Comparison of ENCODE assay signal across 20 cellular contexts in the genomic region with DNA sequence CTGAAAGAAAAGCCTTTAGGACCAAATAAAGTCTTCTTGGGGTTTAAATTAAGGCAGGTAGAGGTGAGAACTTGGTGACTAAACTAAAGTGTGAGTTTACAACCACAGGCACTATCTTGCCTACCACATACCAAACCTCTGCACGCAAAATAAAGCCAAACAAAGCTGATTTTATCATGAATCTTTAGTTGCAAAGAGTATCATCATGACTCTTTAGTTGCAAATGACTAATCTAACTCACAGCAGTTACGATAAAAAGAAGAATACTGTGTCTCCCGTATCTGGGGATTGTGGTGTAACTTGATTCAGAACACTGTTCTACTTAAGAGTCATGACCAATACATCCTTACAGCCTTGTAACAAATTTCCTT. TPM values are rescaled to one million over a fixed set of nuclear protein-coding genes. Genes with fewer than 3 reads are reported as not detected.
DNase-seq lines count a peak whose midpoint lies in the region; ATAC-seq, FAIRE-seq and TF ChIP-seq lines count a peak whose summit lies in the region.
"Had no signal": no experiment of that assay in that cellular context is flagged by ENCODE, and none has a peak within 500 bp of the region (broad histone marks: within the 10 kb centered on the region; RNA-seq: fewer than 3 reads in every experiment).

No MANE protein-coding gene starts in this region.

- intact Hi-C loops in PC-3 (cut with micrococcal nuclease) (loop anchor here (5.0 kb wide), 1 partner anchor 36 kb away; no protein-coding TSS in a partner anchor), GM12878 (cut with micrococcal nuclease; ENCODE audit: unreplicated experiment) (no loop called here)

- no peak overlapping the region for H2AK5ac ChIP-seq in neuronal stem cell (ENCODE audit: low read depth, low read length)

- no peak overlapping the region for H4K8ac ChIP-seq in neuronal stem cell (ENCODE audit: low read depth, low read length)

- peak overlapping the region; percentile 79 for H3K27ac ChIP-seq in PC-3 (ENCODE audit: low read length)
- no peak overlapping the region for H3K27ac ChIP-seq in GM12878 (ENCODE audit: control insufficient read depth, insufficient read depth)
- H3K27ac ChIP-seq in neuronal stem cell (replicated peaks; ENCODE audit: low read length): no peak overlapping the region
- H3K27ac ChIP-seq in GM23248: no peak overlapping the region
- H3K27ac ChIP-seq: pancreas, uterus had no signal

- POLR2A ChIA-PET in PC-3 (lab: Charles Lee; ENCODE audit: unreplicated experiment) (interaction anchor here (1.0 kb wide), 1 partner anchor 11 kb away, joined by 4 read pairs; no protein-coding TSS in a partner anchor), GM12878 (lab: Charles Lee) (no interaction called here)

- no peak overlapping the region for H3K4me3 ChIP-seq in PC-3 (ENCODE audit: low read length)
- H3K4me3 ChIP-seq in GM12878: no peak overlapping the region
- H3K4me3 ChIP-seq in neuronal stem cell (ENCODE audit: low read length in 2 of 2): no peak overlapping the region
- H3K4me3 ChIP-seq in GM23248: no peak overlapping the region
- H3K4me3 ChIP-seq: MG63, pancreas, uterus had no signal

- no peaks in the 10 kb centered on the region for H3K9me3 ChIP-seq in PC-3 (ENCODE audit: low read length)
- H3K9me3 ChIP-seq in GM12878 (replicated peaks; ENCODE audit: control insufficient read depth, insufficient read depth, low read length): no peaks in the 10 kb centered on the region
- peaks cover 0 to 10% of the 10 kb centered on the region in 2 donors for H3K9me3 ChIP-seq in neuronal stem cell (replicated peaks in 1 of 2; ENCODE audit: control insufficient read depth in 2 of 2, insufficient read depth in 1 of 2, low read depth in 1 of 2, low read length in 2 of 2)
- no peaks in the 10 kb centered on the region for H3K9me3 ChIP-seq in GM23248 (ENCODE audit: low read depth)
- H3K9me3 ChIP-seq: MG63, pancreas, uterus had no signal

- peaks cover 3 to 5% of the 10 kb centered on the region in 2 donors for H3K9me3 Mint-ChIP-seq in activated naive CD4-positive, alpha-beta T cell treated with anti-CD3 and anti-CD28 coated beads, Interleukin-2, amount 50 U/mL, for 72 hours

- H3K4me2 ChIP-seq in PC-3 (ENCODE audit: low read length) (peak overlapping the region; percentile 29), GM12878 (ENCODE audit: control insufficient read depth, insufficient read depth) (no peak overlapping the region), neuronal stem cell (ENCODE audit: insufficient read depth, low read length, poor library complexity, severe bottlenecking) (no peak overlapping the region), GM23248 (ENCODE audit: unreplicated experiment) (no peak overlapping the region)

- TF ChIP-seq RAD21 in GM12878 (IDR thresholded peaks at IDR 0.05; ENCODE audit: insufficient read depth, low read depth, low read length): no peak

- H4K20me1 ChIP-seq in PC-3 (ENCODE audit: low read length) (no peaks in the 10 kb centered on the region), GM12878 (ENCODE audit: control insufficient read depth, insufficient read depth) (no peaks in the 10 kb centered on the region), GM23248 (ENCODE audit: insufficient read depth) (no peaks in the 10 kb centered on the region)

- H3K9me2 ChIP-seq in PC-3 (replicated peaks; ENCODE audit: low read length) (no peaks in the 10 kb centered on the region), GM23248 (ENCODE audit: insufficient read depth) (no peaks in the 10 kb centered on the region)

- peaks cover 4 to 12% of the 10 kb centered on the region in 2 donors for H3K36me3 Mint-ChIP-seq in activated naive CD4-positive, alpha-beta T cell treated with anti-CD3 and anti-CD28 coated beads, Interleukin-2, amount 50 U/mL, for 72 hours

- RAD21 ChIA-PET in GM12878 (lab: Charles Lee; ENCODE audit: unreplicated experiment): no interaction called here

- H3K4me1 ChIP-seq in PC-3 (ENCODE audit: insufficient read depth, low read length) (peaks cover 24% of the 10 kb centered on the region), GM12878 (ENCODE audit: control insufficient read depth, insufficient read depth, low read length) (no peaks in the 10 kb centered on the region), neuronal stem cell (ENCODE audit: control insufficient read depth in 2 of 2, insufficient read depth in 1 of 2, low read depth in 1 of 2, low read length in 2 of 2) (no peaks in the 10 kb centered on the region), GM23248 (ENCODE audit: insufficient read depth) (no peaks in the 10 kb centered on the region)
- H3K4me1 ChIP-seq: pancreas, uterus had no signal

- no peak overlapping the region for H3K23ac ChIP-seq in neuronal stem cell (ENCODE audit: low read depth, low read length, poor library complexity)

- no peak overlapping the region for H2BK12ac ChIP-seq in neuronal stem cell (ENCODE audit: low read length)

- no peak for TF ChIP-seq EP300 in GM12878 (IDR thresholded peaks at IDR 0.05; ENCODE audit: borderline replicate concordance in 1 of 2, control insufficient read depth in 1 of 2, low read depth in 2 of 2, low read length in 2 of 2)

- TF ChIP-seq POLR2A in GM12878 (IDR thresholded peaks at IDR 0.05; ENCODE audit: low read depth, low read length): no peak

- no peak overlapping the region for H4K91ac ChIP-seq in neuronal stem cell (ENCODE audit: low read depth, low read length, poor library complexity)

- no peak overlapping the region for H2BK5ac ChIP-seq in neuronal stem cell (ENCODE audit: low read length)

- DNase-seq in activated naive CD4-positive, alpha-beta T cell treated with anti-CD3 and anti-CD28 coated beads, Interleukin-2, amount 50 U/mL, for 72 hours (ENCODE audit: low spot score in 2 of 2): peak in 1 of 2 donors; percentile 27
- no peak for DNase-seq in activated naive CD4-positive, alpha-beta T cell (lab: John Stamatoyannopoulos, UW)
- DNase-seq in PC-3 (peak; percentile 72), GM12878 (ENCODE audit: low read depth, low spot score) (no peak), neuronal stem cell (ENCODE audit: low spot score) (no peak), NCI-H345 (lab: John Stamatoyannopoulos, UW) (no peak), GM23248 (no peak)
- DNase-seq: COR-L47; effector CD4-positive, alpha-beta T cell; glutamatergic neuron; left ventricle myocardium superior; MG63; NCI-H1694 treated with DMSO at 0.1 percent for 48 hours; pancreas; substantia nigra; uterus had no signal

- CTCF ChIA-PET in PC-3 (lab: Charles Lee): no interaction called here
- CTCF ChIA-PET in GM12878 (lab: Yijun Ruan, JAX): no interaction called here

- H2AFZ ChIP-seq in PC-3 (ENCODE audit: low read length) (no peak overlapping the region), GM12878 (ENCODE audit: control insufficient read depth, low read depth, low read length) (no peak overlapping the region), neuronal stem cell (ENCODE audit: low read length) (peak overlapping the region; percentile 58), GM23248 (no peak overlapping the region)

- no peaks in the 10 kb centered on the region for H3K36me3 ChIP-seq in PC-3 (ENCODE audit: low read depth, low read length)
- no peaks in the 10 kb centered on the region for H3K36me3 ChIP-seq in GM12878 (ENCODE audit: control insufficient read depth in 2 of 2, insufficient read depth in 2 of 2, low read length in 1 of 2)
- H3K36me3 ChIP-seq in neuronal stem cell (replicated peaks in 1 of 2; ENCODE audit: control insufficient read depth in 2 of 2, insufficient read depth in 2 of 2, low read length in 2 of 2): no peaks in the 10 kb centered on the region
- H3K36me3 ChIP-seq in GM23248 (ENCODE audit: low read depth): no peaks in the 10 kb centered on the region
- H3K36me3 ChIP-seq: MG63, pancreas, uterus had no signal

- no peak overlapping the region for H2BK120ac ChIP-seq in neuronal stem cell (ENCODE audit: low read depth, low read length)

- SMC1A ChIA-PET in GM12878 (lab: Charles Lee; ENCODE audit: uncharacterized antibody, unreplicated experiment): interaction anchor here (0.9 to 1.6 kb wide), 2 partner anchors 8 to 16 kb away, joined by 3 to 4 read pairs; no protein-coding TSS in a partner anchor

- H3F3A ChIP-seq in PC-3 (ENCODE audit: low read length, unreplicated experiment) (no peaks in the 10 kb centered on the region), GM23248 (ENCODE audit: insufficient read depth) (no peaks in the 10 kb centered on the region)

- H3K27me3 ChIP-seq in PC-3 (ENCODE audit: low read length): no peaks in the 10 kb centered on the region
- H3K27me3 ChIP-seq in GM12878 (replicated peaks in 1 of 2; ENCODE audit: control insufficient read depth in 2 of 2, insufficient read depth in 2 of 2, low read length in 1 of 2): no peaks in the 10 kb centered on the region
- no peaks in the 10 kb centered on the region for H3K27me3 ChIP-seq in neuronal stem cell (ENCODE audit: control insufficient read depth in 3 of 3, insufficient read depth in 3 of 3, low read depth in 1 of 3, low read length in 3 of 3)
- H3K27me3 ChIP-seq in GM23248 (replicated peaks; ENCODE audit: insufficient read depth): no peaks in the 10 kb centered on the region
- H3K27me3 ChIP-seq: MG63, pancreas, uterus had no signal

- no TSS peak for BruUV-seq in PC-3 (replicated peaks; lab: Mats Ljungman, UMichigan)
- BruUV-seq in GM12878 (replicated peaks; lab: Mats Ljungman, UMichigan): no TSS peak

- ATAC-seq in activated naive CD4-positive, alpha-beta T cell treated with anti-CD3 and anti-CD28 coated beads, Interleukin-2, amount 50 U/mL, for 72 hours: peak; percentile 93 to 97
- ATAC-seq in PC-3: peak; percentile 66
- peak; percentile 51 for ATAC-seq in GM12878
- ATAC-seq in HG02852 (IDR thresholded peaks at IDR 0.05; ENCODE audit: unreplicated experiment): no peak
- ATAC-seq: left ventricle myocardium superior, pancreas had no signal

- H3K14ac ChIP-seq in neuronal stem cell (ENCODE audit: low read length): no peak overlapping the region

- in situ Hi-C loops in GM12878 (cut with MboI) (no loop called here), GM23248 (cut with MboI) (no loop called here)

- peak overlapping the region; percentile 27; the same call in 1 of the 2 replicates for H3K9ac ChIP-seq in PC-3 (ENCODE audit: low read length)
- no peak overlapping the region for H3K9ac ChIP-seq in GM12878 (ENCODE audit: control insufficient read depth, insufficient read depth, low read length)
- H3K9ac ChIP-seq in neuronal stem cell (ENCODE audit: low read depth, low read length, poor library complexity): no peak overlapping the region
- H3K9ac ChIP-seq in GM23248: no peak overlapping the region

- H3K79me2 ChIP-seq in PC-3 (ENCODE audit: low read length): no peaks in the 10 kb centered on the region
- H3K79me2 ChIP-seq in GM12878 (ENCODE audit: control insufficient read depth, insufficient read depth, low read length): no peaks in the 10 kb centered on the region
- H3K79me2 ChIP-seq in GM23248 (ENCODE audit: insufficient read depth): no peaks in the 10 kb centered on the region

- H3K18ac ChIP-seq in neuronal stem cell (ENCODE audit: low read length): no peak overlapping the region

- TF ChIP-seq CTCF in PC-3 (conservative IDR thresholded peaks at IDR 0.05; ENCODE audit: low read depth, low read length) (no peak), GM12878 (IDR thresholded peaks at IDR 0.05 in 2 of 3, conservative IDR thresholded peaks at IDR 0.05 in 1 of 3; ENCODE audit: control insufficient read depth in 2 of 3, extremely low read depth in 1 of 3, insufficient read depth in 1 of 3, low read depth in 3 of 3, low read length in 3 of 3) (no peak)

- FAIRE-seq in GM12878 (lab: Jason Lieb, UNC): peak; percentile 23
- FAIRE-seq: pancreas had no signal

- H3K4ac ChIP-seq in neuronal stem cell (ENCODE audit: low read length): no peak overlapping the region

- H3K27ac Mint-ChIP-seq in activated naive CD4-positive, alpha-beta T cell treated with anti-CD3 and anti-CD28 coated beads, Interleukin-2, amount 50 U/mL, for 72 hours: peak overlapping the region in 1 of 2 donors; percentile 52

- H3K79me1 ChIP-seq in neuronal stem cell (ENCODE audit: low read depth, low read length): no peaks in the 10 kb centered on the region

- no peak overlapping the region for H2BK15ac ChIP-seq in neuronal stem cell (ENCODE audit: low read length)

- 1% methylated on average over 3 of the region's 3 CpGs for WGBS in GM12878 (ENCODE audit: insufficient coverage, insufficient replicate concordance, low lambda C conversion rate, missing lambda C conversion rate)
- WGBS in neuronal stem cell (ENCODE audit: extremely low coverage in 2 of 2, insufficient read length in 2 of 2, insufficient replicate concordance in 1 of 2), 2 donors: no CpG with 5 or more reads among the region's 3 CpGs
- WGBS in GM23248 (ENCODE audit: low coverage in 1 of 2, low lambda C conversion rate in 2 of 2, missing lambda C conversion rate in 2 of 2), 2 experiments: 57 to 61% methylated on average over 3 of the region's 3 CpGs

RNA-seq across cellular contexts. Expression of a gene that starts 11.2 kb away (rescaled TPM):
- not detected for total RNA-seq in activated naive CD4-positive, alpha-beta T cell treated with anti-CD3 and anti-CD28 coated beads, Interleukin-2, amount 50 U/mL, for 72 hours
- total RNA-seq in PC-3 (2014; rRNA removed) (not detected in 2 replicates), GM12878 (2014; rRNA removed) (not detected in 2 replicates), GM12878 (2014; rRNA removed; fragmentation: Illumina TruSeq; extraction: Trizol) (not detected in 2 replicates), GM12878 (2021) (not detected in 2 replicates)
- total RNA-seq in GM12878 (2013; cell fraction: nucleolus; rRNA removed): not detected in 2 replicates
- polyA plus RNA-seq in GM12878 (2011; ENCODE audit: low read depth): not detected
- polyA plus RNA-seq in GM12878 (2011; rRNA removed) (not detected in 2 replicates), GM12878 (2014; fragmentation: Illumina TruSeq; extraction: Trizol) (not detected in 2 replicates), GM12878 (2014; fragmentation: Nextera tagmentation; extraction: Ambion mirVana) (not detected), GM12878 (2014; rRNA removed) (not detected in 2 replicates), GM12878 (2016; fragmentation: Nextera tagmentation; extraction: Ambion mirVana) (not detected), GM23248 (2016; fragmentation: Nextera tagmentation; extraction: Ambion mirVana) (0.11 TPM in 1 of 2 replicates, not detected in the other)
- polyA plus RNA-seq in GM12878 (2011; cell fraction: cytosol; rRNA removed): not detected in 2 replicates
- not detected in 2 replicates for polyA plus RNA-seq in GM12878 (2011; cell fraction: nucleus; rRNA removed)
- polyA plus RNA-seq in GM12878 (2012): not detected in 2 replicates
- polyA minus RNA-seq in GM12878 (2011; rRNA and poly(A)+ RNA removed): not detected in 2 replicates
- not detected in 2 replicates for polyA minus RNA-seq in GM12878 (2011; cell fraction: cytosol; rRNA and poly(A)+ RNA removed)
- not detected in 2 replicates for polyA minus RNA-seq in GM12878 (2011; cell fraction: nucleus; rRNA and poly(A)+ RNA removed)
- polyA plus RNA-seq in neuronal stem cell (2013, experiment 1 of 2): 4.6 TPM
- polyA plus RNA-seq in neuronal stem cell (2013, experiment 2 of 2): 6.1 TPM
- not detected in 2 replicates for total RNA-seq in GM23248 (2014; rRNA removed; shearing (Covaris generic))
- total RNA-seq: cardiac septum, H4, left ventricle myocardium superior, RPMI7951 had no signal

RNA-seq across cellular contexts. Expression of a gene that starts 11.2 kb away (rescaled TPM):
- 1 to 10 TPM; 1.4 to 3.4 TPM for total RNA-seq in activated naive CD4-positive, alpha-beta T cell treated with anti-CD3 and anti-CD28 coated beads, Interleukin-2, amount 50 U/mL, for 72 hours
- total RNA-seq in PC-3 (2014; rRNA removed) (5.0 and 5.9 TPM in 2 replicates), GM12878 (2014; rRNA removed) (4.1 and 4.3 TPM in 2 replicates), GM12878 (2014; rRNA removed; fragmentation: Illumina TruSeq; extraction: Trizol) (3.6 and 3.8 TPM in 2 replicates), GM12878 (2021) (3.2 and 3.8 TPM in 2 replicates)
- total RNA-seq in GM12878 (2013; cell fraction: nucleolus; rRNA removed): 18.8 and 19.2 TPM in 2 replicates
- 1.0 TPM for polyA plus RNA-seq in GM12878 (2011; ENCODE audit: low read depth)
- polyA plus RNA-seq in GM12878 (2011; rRNA removed) (4.2 and 7.2 TPM in 2 replicates), GM12878 (2014; fragmentation: Illumina TruSeq; extraction: Trizol) (4.2 and 4.3 TPM in 2 replicates), GM12878 (2014; fragmentation: Nextera tagmentation; extraction: Ambion mirVana) (1 to 10 TPM; 2.7 to 3.0 TPM), GM12878 (2014; rRNA removed) (3.6 and 4.3 TPM in 2 replicates), GM12878 (2016; fragmentation: Nextera tagmentation; extraction: Ambion mirVana) (1 to 10 TPM; 5.9 to 7.6 TPM), GM23248 (2016; fragmentation: Nextera tagmentation; extraction: Ambion mirVana) (3.6 and 3.8 TPM in 2 replicates)
- 1.0 and 1.3 TPM in 2 replicates for polyA plus RNA-seq in GM12878 (2011; cell fraction: cytosol; rRNA removed)
- polyA plus RNA-seq in GM12878 (2011; cell fraction: nucleus; rRNA removed): 2.1 and 3.1 TPM in 2 replicates
- 1.5 and 1.9 TPM in 2 replicates for polyA plus RNA-seq in GM12878 (2012)
- 1.1 and 1.5 TPM in 2 replicates for polyA minus RNA-seq in GM12878 (2011; rRNA and poly(A)+ RNA removed)
- polyA minus RNA-seq in GM12878 (2011; cell fraction: cytosol; rRNA and poly(A)+ RNA removed): 2.7 TPM in 1 of 2 replicates, not detected in the other
- 5.4 and 8.5 TPM in 2 replicates for polyA minus RNA-seq in GM12878 (2011; cell fraction: nucleus; rRNA and poly(A)+ RNA removed)
- polyA plus RNA-seq in neuronal stem cell (2013, experiment 1 of 2): 4.9 TPM
- 5.1 TPM for polyA plus RNA-seq in neuronal stem cell (2013, experiment 2 of 2)
- total RNA-seq in GM23248 (2014; rRNA removed; shearing (Covaris generic)): 0.86 and 2.4 TPM in 2 replicates

RNA-seq across cellular contexts. Expression of a gene that starts 50.6 kb away (rescaled TPM):
- total RNA-seq in activated naive CD4-positive, alpha-beta T cell treated with anti-CD3 and anti-CD28 coated beads, Interleukin-2, amount 50 U/mL, for 72 hours: 1 to 10 TPM; 1.1 to 9.3 TPM
- total RNA-seq in PC-3 (2014; rRNA removed): 13.6 and 15.3 TPM in 2 replicates
- 26.8 and 29.6 TPM in 2 replicates for total RNA-seq in GM12878 (2013; cell fraction: nucleolus; rRNA removed)
- total RNA-seq in GM12878 (2014; rRNA removed): 20.2 and 23.1 TPM in 2 replicates
- 22.7 and 24.6 TPM in 2 replicates for total RNA-seq in GM12878 (2014; rRNA removed; fragmentation: Illumina TruSeq; extraction: Trizol)
- 15.1 and 15.6 TPM in 2 replicates for total RNA-seq in GM12878 (2021)
- 4.7 TPM for polyA plus RNA-seq in GM12878 (2011; ENCODE audit: low read depth)
- 34.8 and 43.6 TPM in 2 replicates for polyA plus RNA-seq in GM12878 (2011; rRNA removed)
- polyA plus RNA-seq in GM12878 (2011; cell fraction: cytosol; rRNA removed): 13.2 and 14.5 TPM in 2 replicates
- polyA plus RNA-seq in GM12878 (2011; cell fraction: nucleus; rRNA removed): 11.4 and 18.1 TPM in 2 replicates
- polyA plus RNA-seq in GM12878 (2012): 5.1 and 6.8 TPM in 2 replicates
- 18.6 and 24.8 TPM in 2 replicates for polyA plus RNA-seq in GM12878 (2014; fragmentation: Illumina TruSeq; extraction: Trizol)
- 1 to 10 TPM; 3.9 to 5.6 TPM for polyA plus RNA-seq in GM12878 (2014; fragmentation: Nextera tagmentation; extraction: Ambion mirVana)
- polyA plus RNA-seq in GM12878 (2014; rRNA removed): 16.8 and 18.6 TPM in 2 replicates
- 1 to 10 TPM; 7.9 to 8.1 TPM for polyA plus RNA-seq in GM12878 (2016; fragmentation: Nextera tagmentation; extraction: Ambion mirVana)
- 41.1 and 75.4 TPM in 2 replicates for polyA minus RNA-seq in GM12878 (2011; rRNA and poly(A)+ RNA removed)
- 16.0 and 16.8 TPM in 2 replicates for polyA minus RNA-seq in GM12878 (2011; cell fraction: cytosol; rRNA and poly(A)+ RNA removed)
- polyA minus RNA-seq in GM12878 (2011; cell fraction: nucleus; rRNA and poly(A)+ RNA removed): 10.6 and 20.7 TPM in 2 replicates
- polyA plus RNA-seq in neuronal stem cell (2013, experiment 1 of 2): 65.2 TPM
- polyA plus RNA-seq in neuronal stem cell (2013, experiment 2 of 2): 66.6 TPM
- total RNA-seq in GM23248 (2014; rRNA removed; shearing (Covaris generic)): 0.38 and 1.7 TPM in 2 replicates
- 0.26 and 0.62 TPM in 2 replicates for polyA plus RNA-seq in GM23248 (2016; fragmentation: Nextera tagmentation; extraction: Ambion mirVana)
